Comparison of ENCODE assay signal across 24 cellular contexts in the genomic region with DNA sequence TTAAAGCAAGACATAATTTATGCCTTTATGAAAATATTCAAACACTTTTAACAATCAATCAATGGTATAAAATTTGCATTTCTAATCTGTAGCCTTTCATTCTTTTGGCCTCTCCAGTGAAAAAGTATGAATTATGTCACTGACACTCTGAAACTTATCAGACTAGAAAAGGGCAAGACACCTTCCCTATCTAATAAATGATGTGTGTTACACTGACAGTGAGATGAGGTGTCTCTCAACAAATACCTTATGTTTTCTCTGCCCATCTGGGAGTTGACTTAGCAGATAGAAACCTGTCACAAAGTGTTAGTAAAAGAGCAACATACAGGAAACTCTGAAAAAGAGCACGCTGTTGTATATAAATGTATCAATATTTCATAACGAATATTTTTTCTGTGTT.
"Had no signal": no experiment of that assay in that cellular context is flagged by ENCODE, and none has a peak within 500 bp of the region (broad histone marks: within the 10 kb centered on the region; RNA-seq: fewer than 3 reads in every experiment).

No MANE protein-coding gene starts in this region.

- H3K27ac ChIP-seq: lower lobe of right lung, pancreas, prostate gland, skin epidermis, suprapubic skin, thoracic aorta, tibial artery, uterus had no signal

- ATAC-seq: lower lobe of right lung; naive thymus-derived CD8-positive, alpha-beta T cell; pancreas; sciatic nerve; stimulated activated effector memory CD8-positive, alpha-beta T cell treated with anti-CD3 and anti-CD28 coated beads, Interleukin-12 subunit alpha, Interleukin-12 subunit beta, amount 100 ng/mL, for 72 hours had no signal

- H3K27me3 ChIP-seq: pancreas, suprapubic skin, tibial artery, uterus had no signal

- H3K9me3 ChIP-seq: lower lobe of right lung, pancreas, prostate gland, suprapubic skin, thoracic aorta, tibial artery, uterus had no signal

- H3K4me3 ChIP-seq: lower lobe of right lung, pancreas, prostate gland, skin epidermis, suprapubic skin, thoracic aorta, tibial artery, uterus had no signal

- H3K4me1 ChIP-seq: lower lobe of right lung, pancreas, prostate gland, suprapubic skin, tibial artery, uterus had no signal

- DNase-seq: head of caudate nucleus; hypothalamus; immature natural killer cell; kidney; lower lobe of right lung; mammary epithelial cell; naive thymus-derived CD8-positive, alpha-beta T cell; nucleus accumbens; pancreas; posterior cingulate gyrus; stimulated activated CD4-positive, alpha-beta T cell treated with anti-CD3 and anti-CD28 coated beads, Interleukin-12 subunit alpha, Interleukin-12 subunit beta, amount 100 ng/mL, for 4 hours; stimulated activated CD4-positive, alpha-beta T cell treated with anti-CD3 and anti-CD28 coated beads, Interleukin-15, amount 100 ng/mL, for 24 hours; stimulated activated CD4-positive, alpha-beta T cell treated with anti-CD3 and anti-CD28 coated beads, Interleukin-2, amount 100 ng/mL, for 24 hours; stimulated activated CD4-positive, alpha-beta T cell treated with anti-CD3 and anti-CD28 coated beads, Interleukin-4, amount 100 ng/mL, for 24 hours; stimulated activated naive CD4-positive, alpha-beta T cell; tibial artery; trophoblast cell; uterus had no signal

- H3K36me3 ChIP-seq: lower lobe of right lung, pancreas, prostate gland, suprapubic skin, thoracic aorta, tibial artery, uterus had no signal
